Comparison of ENCODE assay signal across 8 cellular contexts in the genomic region with DNA sequence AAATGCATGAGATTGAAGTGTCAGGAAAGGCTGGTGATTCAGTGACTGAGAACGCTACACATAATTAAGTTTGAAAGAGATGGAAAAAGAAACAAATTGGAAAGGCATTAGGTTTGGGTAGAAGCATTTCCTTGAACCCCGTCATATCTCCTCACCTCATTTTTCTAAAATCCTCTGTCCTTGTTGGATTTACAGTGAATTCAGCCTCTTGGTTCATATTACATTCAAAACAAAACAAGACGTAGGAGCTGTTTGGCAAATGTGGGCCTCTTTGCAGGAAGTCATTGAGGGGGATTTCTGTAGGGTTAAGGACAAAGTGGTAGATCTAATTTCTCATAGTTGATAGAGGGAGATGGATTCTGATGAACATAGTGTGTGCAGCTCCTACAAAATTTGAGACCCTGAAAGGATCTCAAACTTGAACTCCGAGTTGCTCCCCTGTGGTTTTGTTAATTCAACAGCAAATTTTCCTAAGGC. TPM values are rescaled to one million over a fixed set of nuclear protein-coding genes. Genes with fewer than 3 reads are reported as not detected.
A peak's percentile ranks its signal among the peaks of the same experiment; 100 is the strongest.
DNase-seq lines count a peak whose midpoint lies in the region; ATAC-seq and TF ChIP-seq lines count a peak whose summit lies in the region.

No MANE protein-coding gene starts in this region.

- H3K27ac ChIP-seq in CD4-positive, alpha-beta memory T cell (ENCODE audit: low read depth, low read length), result peak overlapping the region; percentile 36
- H3K27ac ChIP-seq in mucosa of rectum (ENCODE audit: low read depth in 2 of 2, low read length in 2 of 2) (peak overlapping the region; percentile 81 to 84), MM.1S (ENCODE audit: low read length) (no peak overlapping the region)

- no peaks in the 10 kb centered on the region for H3K9me2 ChIP-seq in MM.1S (replicated peaks; ENCODE audit: insufficient read depth, low read length)

- H3K79me2 ChIP-seq in MM.1S (ENCODE audit: low read length), result no peaks in the 10 kb centered on the region

- no peaks in the 10 kb centered on the region for H3K9me3 ChIP-seq in CD4-positive, alpha-beta memory T cell (ENCODE audit: control insufficient read depth in 1 of 2, low read length in 2 of 2)
- H3K9me3 ChIP-seq in mucosa of rectum (ENCODE audit: control insufficient read depth in 2 of 2, low read length in 2 of 2) (no peaks in the 10 kb centered on the region), MM.1S (replicated peaks; ENCODE audit: insufficient read depth, low read length) (no peaks in the 10 kb centered on the region)

- POLR2A ChIA-PET in CD4-positive, alpha-beta memory T cell (lab: Charles Lee; ENCODE audit: partially characterized antibody), result interaction anchor here (0.6 to 2.9 kb wide), 5 partner anchors 25 to 348 kb away, joined by 3 to 17 read pairs (median 11); partner anchors contain the start of gene HIPK2
- POLR2A ChIA-PET in activated CD8-positive, alpha-beta T cell treated with anti-CD3 and anti-CD28 coated beads for 36 hours (lab: Charles Lee), result no interaction called here

- peak overlapping the region; percentile 83 to 90 (median 87) for H3K4me3 Mint-ChIP-seq in CD4-positive, alpha-beta memory T cell
- peak overlapping the region; percentile 50 for H3K4me3 Mint-ChIP-seq in activated CD8-positive, alpha-beta T cell treated with anti-CD3 and anti-CD28 coated beads for 36 hours

- no peaks in the 10 kb centered on the region for H3K27me3 ChIP-seq in CD4-positive, alpha-beta memory T cell (ENCODE audit: insufficient read depth, low read length)
- no peaks in the 10 kb centered on the region for H3K27me3 ChIP-seq in mucosa of rectum (ENCODE audit: control insufficient read depth in 2 of 2, insufficient read depth in 2 of 2, low read length in 2 of 2)
- H3K27me3 ChIP-seq in MM.1S (replicated peaks; ENCODE audit: insufficient read depth, low read length), result no peaks in the 10 kb centered on the region

- no peak for TF ChIP-seq CTCF in activated CD8-positive, alpha-beta T cell treated with anti-CD3 and anti-CD28 coated beads for 36 hours (IDR thresholded peaks at IDR 0.05)
- no peak for TF ChIP-seq CTCF in MM.1S (IDR thresholded peaks at IDR 0.05; ENCODE audit: low read length)

- H3K27me3 Mint-ChIP-seq in CD4-positive, alpha-beta memory T cell, result peaks cover 2 to 3% of the 10 kb centered on the region in 2 donors
- peaks cover 3% of the 10 kb centered on the region for H3K27me3 Mint-ChIP-seq in activated CD8-positive, alpha-beta T cell treated with anti-CD3 and anti-CD28 coated beads for 36 hours

- DNase-seq in CD4-positive, alpha-beta memory T cell, result peak in 4 of 5 donors; percentile 7 to 32 (median 15)
- no peak for DNase-seq in activated CD8-positive, alpha-beta T cell treated with anti-CD3 and anti-CD28 coated beads for 36 hours
- DNase-seq in MM.1S, result no peak
- no peak for DNase-seq in SW480 (ENCODE audit: low spot score)
- no peak for DNase-seq in mucosa of gallbladder (ENCODE audit: low spot score)

- CTCF ChIA-PET in CD4-positive, alpha-beta memory T cell (lab: Charles Lee; ENCODE audit: partially characterized antibody), result interaction anchor here (0.9 to 1.9 kb wide), 3 partner anchors 25 to 182 kb away, joined by 3 to 5 read pairs (median 4); no protein-coding TSS in a partner anchor
- CTCF ChIA-PET in activated CD8-positive, alpha-beta T cell treated with anti-CD3 and anti-CD28 coated beads for 36 hours (lab: Charles Lee), result interaction anchor here (0.6 to 3.5 kb wide), 5 partner anchors 52 to 184 kb away, joined by 3 to 19 read pairs (median 3); no protein-coding TSS in a partner anchor

- H3K4me2 ChIP-seq in MM.1S (ENCODE audit: low read depth, low read length), result no peak overlapping the region

- H2AFZ ChIP-seq in MM.1S (ENCODE audit: low read length), result no peak overlapping the region

- H3K27ac Mint-ChIP-seq in CD4-positive, alpha-beta memory T cell, result peak overlapping the region; percentile 84 to 97 (median 93)
- peak overlapping the region; percentile 39 for H3K27ac Mint-ChIP-seq in activated CD8-positive, alpha-beta T cell treated with anti-CD3 and anti-CD28 coated beads for 36 hours

- H4K20me1 ChIP-seq in MM.1S (ENCODE audit: insufficient read depth, low read length), result no peaks in the 10 kb centered on the region

- peak overlapping the region in 1 of 2 donors; percentile 18 for H3K4me3 ChIP-seq in CD4-positive, alpha-beta memory T cell (ENCODE audit: low read length in 2 of 2)
- peak overlapping the region; percentile 58 to 71 for H3K4me3 ChIP-seq in mucosa of rectum (ENCODE audit: low read length in 2 of 2)
- H3K4me3 ChIP-seq in MM.1S (ENCODE audit: low read length), result no peak overlapping the region

- H3K4me1 ChIP-seq in CD4-positive, alpha-beta memory T cell (ENCODE audit: insufficient read depth, low read length), result peaks cover 28% of the 10 kb centered on the region
- H3K4me1 ChIP-seq in mucosa of rectum (ENCODE audit: control insufficient read depth in 2 of 2, insufficient read depth in 2 of 2, low read length in 2 of 2) (peaks cover 12 to 20% of the 10 kb centered on the region in 2 donors), MM.1S (ENCODE audit: low read length) (peaks cover 22% of the 10 kb centered on the region)

- ATAC-seq in GM21423 (IDR thresholded peaks at IDR 0.05; ENCODE audit: unreplicated experiment), result peak; percentile 35
- ATAC-seq in activated CD8-positive, alpha-beta T cell treated with anti-CD3 and anti-CD28 coated beads for 36 hours, result peak; percentile 42
- no peak for ATAC-seq in HG03025 (IDR thresholded peaks at IDR 0.05; ENCODE audit: low FRiP score, unreplicated experiment)

- H3K36me3 Mint-ChIP-seq in CD4-positive, alpha-beta memory T cell, result peaks cover 3 to 17% of the 10 kb centered on the region in 2 donors
- H3K36me3 Mint-ChIP-seq in activated CD8-positive, alpha-beta T cell treated with anti-CD3 and anti-CD28 coated beads for 36 hours (ENCODE audit: low read depth), result peaks cover 7% of the 10 kb centered on the region

- H3K36me3 ChIP-seq in CD4-positive, alpha-beta memory T cell (ENCODE audit: insufficient read depth, low read length), result no peaks in the 10 kb centered on the region
- H3K36me3 ChIP-seq in mucosa of rectum (ENCODE audit: control insufficient read depth in 2 of 2, insufficient read depth in 2 of 2, low read length in 2 of 2), result no peaks in the 10 kb centered on the region
- H3K36me3 ChIP-seq in MM.1S (replicated peaks; ENCODE audit: insufficient read depth, low read length), result no peaks in the 10 kb centered on the region

- intact Hi-C loops in CD4-positive, alpha-beta memory T cell (cut with micrococcal nuclease), result loop anchor here (1.0 kb wide), 1 partner anchor 53 kb away; no protein-coding TSS in a partner anchor
- intact Hi-C loops in activated CD8-positive, alpha-beta T cell treated with anti-CD3 and anti-CD28 coated beads for 36 hours (cut with micrococcal nuclease), result no loop called here

- H3K9me3 Mint-ChIP-seq in CD4-positive, alpha-beta memory T cell, result peaks cover 0 to 23% (median 18%) of the 10 kb centered on the region in 8 donors
- peaks cover 10% of the 10 kb centered on the region for H3K9me3 Mint-ChIP-seq in activated CD8-positive, alpha-beta T cell treated with anti-CD3 and anti-CD28 coated beads for 36 hours

- peaks cover 24 to 42% (median 31%) of the 10 kb centered on the region in 4 donors for H3K4me1 Mint-ChIP-seq in CD4-positive, alpha-beta memory T cell
- peaks cover 16% of the 10 kb centered on the region for H3K4me1 Mint-ChIP-seq in activated CD8-positive, alpha-beta T cell treated with anti-CD3 and anti-CD28 coated beads for 36 hours (ENCODE audit: low read depth)

- H3F3A ChIP-seq in MM.1S (ENCODE audit: insufficient read depth, low read length), result no peaks in the 10 kb centered on the region

- peak overlapping the region; percentile 37 to 60 for H3K9ac ChIP-seq in mucosa of rectum (ENCODE audit: low read depth in 1 of 2, low read length in 2 of 2)
- H3K9ac ChIP-seq in MM.1S (ENCODE audit: low read length), result no peak overlapping the region

RNA-seq across cellular contexts. Expression of gene TBXAS1, which starts 0.6 kb away (rescaled TPM):
- 10 to 100 TPM; 16.6 to 18.0 TPM for total RNA-seq in CD4-positive, alpha-beta memory T cell
- 10 to 100 TPM; 19.8 to 20.1 TPM for polyA plus RNA-seq in CD4-positive, alpha-beta memory T cell
- 1 to 10 TPM; 1.5 to 2.1 TPM for total RNA-seq in activated CD8-positive, alpha-beta T cell treated with anti-CD3 and anti-CD28 coated beads for 36 hours
- total RNA-seq in mucosa of gallbladder, result 40.9 TPM

RNA-seq across cellular contexts. Expression of gene HIPK2, which starts 51.9 kb away (rescaled TPM):
- total RNA-seq in CD4-positive, alpha-beta memory T cell, result 10 to 100 TPM; 31.2 to 34.1 TPM
- 1 to 10 TPM in 1 of 2 donors, under 1 TPM in 1; 0.87 to 4.4 TPM for polyA plus RNA-seq in CD4-positive, alpha-beta memory T cell
- total RNA-seq in activated CD8-positive, alpha-beta T cell treated with anti-CD3 and anti-CD28 coated beads for 36 hours, result 10 to 100 TPM; 17.3 to 17.6 TPM
- 49.0 TPM for total RNA-seq in mucosa of gallbladder

Comparison
In these comparisons a context has a peak if more than half of its experiments do, and no peak if none do; other contexts are left out.
1. DNase-seq: peak in CD4-positive, alpha-beta memory T cell (4 of 5); none in activated CD8-positive, alpha-beta T cell treated with anti-CD3 and anti-CD28 coated beads for 36 hours (single experiment), MM.1S (single experiment), SW480 (single experiment) and mucosa of gallbladder (single experiment).
2. RNA of gene TBXAS1, which starts 0.6 kb away (total RNA-seq): 40.9 TPM in mucosa of gallbladder (single experiment) and 16.6 to 18.0 TPM in CD4-positive, alpha-beta memory T cell; 1.5 to 2.1 TPM in activated CD8-positive, alpha-beta T cell treated with anti-CD3 and anti-CD28 coated beads for 36 hours; every median in the first group is over 4 times any median in the second.